ENCODE assay signal across 2 cellular contexts in the genomic region with DNA sequence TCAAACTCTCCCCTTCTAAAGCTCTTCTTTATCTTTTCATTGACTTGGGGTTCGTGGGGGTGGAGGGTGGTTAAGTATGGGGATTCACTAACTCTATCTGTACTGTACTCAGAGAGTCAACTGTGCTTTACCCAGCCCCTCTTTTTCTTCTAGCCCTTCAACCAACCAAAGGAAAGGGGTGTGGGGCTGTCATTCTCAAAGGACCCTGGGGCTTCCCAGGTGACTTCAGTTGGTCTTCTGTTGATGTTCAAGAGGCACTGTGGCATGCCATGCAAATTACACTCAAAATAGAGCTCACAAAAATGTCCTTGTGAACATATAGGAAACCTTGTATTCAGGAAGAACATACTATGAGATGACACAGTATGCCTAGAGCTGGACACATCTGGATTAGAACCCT.
TF ChIP-seq lines count a peak whose summit lies in the region.

No MANE protein-coding gene starts in this region.

TF ChIP-seq in IMR-90, 13 proteins besides CTCF, POLR2A, EP300 and RAD21:
- TF ChIP-seq CHD1 (IDR thresholded peaks at IDR 0.05; ENCODE audit: low read depth, low read length) (no peak), MAZ (IDR thresholded peaks at IDR 0.05; ENCODE audit: borderline replicate concordance, low read depth, low read length) (no peak), NFE2L2 (IDR thresholded peaks at IDR 0.05; ENCODE audit: low read depth, low read length) (no peak), SMC3 (IDR thresholded peaks at IDR 0.05; ENCODE audit: low read depth, low read length) (no peak), RFX5 (IDR thresholded peaks at IDR 0.05; ENCODE audit: low read depth, low read length) (no peak), FOS (IDR thresholded peaks at IDR 0.05; ENCODE audit: low read depth, low read length) (no peak), MAFK (IDR thresholded peaks at IDR 0.05; ENCODE audit: low read depth, low read length) (no peak), RCOR1 (IDR thresholded peaks at IDR 0.05; ENCODE audit: insufficient replicate concordance, low read length) (no peak), MXI1 (IDR thresholded peaks at IDR 0.05; ENCODE audit: borderline replicate concordance, low read depth, low read length) (no peak), CEBPB (IDR thresholded peaks at IDR 0.05; ENCODE audit: low read depth, low read length) (no peak), BHLHE40 (IDR thresholded peaks at IDR 0.05; ENCODE audit: low read depth, low read length) (no peak)
- TF ChIP-seq, protein P1, sequence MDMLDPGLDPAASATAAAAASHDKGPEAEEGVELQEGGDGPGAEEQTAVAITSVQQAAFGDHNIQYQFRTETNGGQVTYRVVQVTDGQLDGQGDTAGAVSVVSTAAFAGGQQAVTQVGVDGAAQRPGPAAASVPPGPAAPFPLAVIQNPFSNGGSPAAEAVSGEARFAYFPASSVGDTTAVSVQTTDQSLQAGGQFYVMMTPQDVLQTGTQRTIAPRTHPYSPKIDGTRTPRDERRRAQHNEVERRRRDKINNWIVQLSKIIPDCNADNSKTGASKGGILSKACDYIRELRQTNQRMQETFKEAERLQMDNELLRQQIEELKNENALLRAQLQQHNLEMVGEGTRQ (IDR thresholded peaks at IDR 0.05; ENCODE audit: low read depth, low read length), result no peak
- TF ChIP-seq, protein P2, sequence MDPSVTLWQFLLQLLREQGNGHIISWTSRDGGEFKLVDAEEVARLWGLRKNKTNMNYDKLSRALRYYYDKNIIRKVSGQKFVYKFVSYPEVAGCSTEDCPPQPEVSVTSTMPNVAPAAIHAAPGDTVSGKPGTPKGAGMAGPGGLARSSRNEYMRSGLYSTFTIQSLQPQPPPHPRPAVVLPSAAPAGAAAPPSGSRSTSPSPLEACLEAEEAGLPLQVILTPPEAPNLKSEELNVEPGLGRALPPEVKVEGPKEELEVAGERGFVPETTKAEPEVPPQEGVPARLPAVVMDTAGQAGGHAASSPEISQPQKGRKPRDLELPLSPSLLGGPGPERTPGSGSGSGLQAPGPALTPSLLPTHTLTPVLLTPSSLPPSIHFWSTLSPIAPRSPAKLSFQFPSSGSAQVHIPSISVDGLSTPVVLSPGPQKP (IDR thresholded peaks at IDR 0.05; ENCODE audit: borderline replicate concordance, low read depth, low read length), result no peak

TF ChIP-seq in K562, 482 proteins besides CTCF, POLR2A, EP300 and RAD21:
- TF ChIP-seq ZNF174 (CRISPR knock-in tag; IDR thresholded peaks at IDR 0.05) (no peak), ELF1 (tag; IDR thresholded peaks at IDR 0.05) (no peak), ZNF41 (CRISPR knock-in tag; conservative IDR thresholded peaks at IDR 0.05) (no peak), ZNF780A (CRISPR knock-in tag; IDR thresholded peaks at IDR 0.05) (no peak), ILK (tag; IDR thresholded peaks at IDR 0.05; ENCODE audit: borderline replicate concordance, low read depth) (no peak), ELF2 (CRISPR knock-in tag; IDR thresholded peaks at IDR 0.05) (no peak), SNIP1 (IDR thresholded peaks at IDR 0.05; ENCODE audit: low read depth) (no peak), FOXA3 (CRISPR knock-in tag; conservative IDR thresholded peaks at IDR 0.05 in 1 of 2, IDR thresholded peaks at IDR 0.05 in 1 of 2) (no peak), TEAD1 (CRISPR knock-in tag; IDR thresholded peaks at IDR 0.05) (no peak), TAL1 (IDR thresholded peaks at IDR 0.05) (no peak), CHD2 (IDR thresholded peaks at IDR 0.05; ENCODE audit: low read depth, low read length) (no peak), CEBPB (tag; IDR thresholded peaks at IDR 0.05) (no peak), NFXL1 (CRISPR knock-in tag; IDR thresholded peaks at IDR 0.05) (no peak), PHF20 (IDR thresholded peaks at IDR 0.05; ENCODE audit: partially characterized antibody) (no peak), ZNF175 (CRISPR knock-in tag; IDR thresholded peaks at IDR 0.05; ENCODE audit: low read depth) (no peak)
- TF ChIP-seq, protein P3, sequence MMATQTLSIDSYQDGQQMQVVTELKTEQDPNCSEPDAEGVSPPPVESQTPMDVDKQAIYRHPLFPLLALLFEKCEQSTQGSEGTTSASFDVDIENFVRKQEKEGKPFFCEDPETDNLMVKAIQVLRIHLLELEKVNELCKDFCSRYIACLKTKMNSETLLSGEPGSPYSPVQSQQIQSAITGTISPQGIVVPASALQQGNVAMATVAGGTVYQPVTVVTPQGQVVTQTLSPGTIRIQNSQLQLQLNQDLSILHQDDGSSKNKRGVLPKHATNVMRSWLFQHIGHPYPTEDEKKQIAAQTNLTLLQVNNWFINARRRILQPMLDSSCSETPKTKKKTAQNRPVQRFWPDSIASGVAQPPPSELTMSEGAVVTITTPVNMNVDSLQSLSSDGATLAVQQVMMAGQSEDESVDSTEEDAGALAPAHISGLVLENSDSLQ (IDR thresholded peaks at IDR 0.05), result no peak
- TF ChIP-seq, protein P4, sequence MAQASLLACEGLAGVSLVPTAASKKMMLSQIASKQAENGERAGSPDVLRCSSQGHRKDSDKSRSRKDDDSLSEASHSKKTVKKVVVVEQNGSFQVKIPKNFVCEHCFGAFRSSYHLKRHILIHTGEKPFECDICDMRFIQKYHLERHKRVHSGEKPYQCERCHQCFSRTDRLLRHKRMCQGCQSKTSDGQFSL (CRISPR knock-in tag; IDR thresholded peaks at IDR 0.05), result no peak
- TF ChIP-seq, protein P4 (tag; IDR thresholded peaks at IDR 0.05), result no peak
- TF ChIP-seq, protein P1 (CRISPR knock-in tag; IDR thresholded peaks at IDR 0.05), result no peak
- TF ChIP-seq, protein P5, sequence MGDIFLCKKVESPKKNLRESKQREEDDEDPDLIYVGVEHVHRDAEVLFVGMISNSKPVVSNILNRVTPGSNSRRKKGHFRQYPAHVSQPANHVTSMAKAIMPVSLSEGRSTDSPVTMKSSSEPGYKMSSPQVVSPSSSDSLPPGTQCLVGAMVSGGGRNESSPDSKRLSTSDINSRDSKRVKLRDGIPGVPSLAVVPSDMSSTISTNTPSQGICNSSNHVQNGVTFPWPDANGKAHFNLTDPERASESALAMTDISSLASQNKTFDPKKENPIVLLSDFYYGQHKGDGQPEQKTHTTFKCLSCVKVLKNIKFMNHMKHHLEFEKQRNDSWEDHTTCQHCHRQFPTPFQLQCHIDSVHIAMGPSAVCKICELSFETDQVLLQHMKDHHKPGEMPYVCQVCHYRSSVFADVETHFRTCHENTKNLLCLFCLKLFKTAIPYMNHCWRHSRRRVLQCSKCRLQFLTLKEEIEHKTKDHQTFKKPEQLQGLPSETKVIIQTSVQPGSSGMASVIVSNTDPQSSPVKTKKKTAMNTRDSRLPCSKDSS (IDR thresholded peaks at IDR 0.05; ENCODE audit: low read depth, partially characterized antibody), result no peak
